ENCODE assay signal across 1 cellular context in genomic region chr17:64505320-64506200, GRCh38.
TF ChIP-seq lines count a peak whose summit lies in the region.

No MANE protein-coding gene starts in this region.

TF ChIP-seq in HepG2, 621 proteins besides CTCF, POLR2A, EP300 and RAD21 (continued from another document and continues in another):
- no peak for TF ChIP-seq ZBTB40 (IDR thresholded peaks at IDR 0.05)
- peak; percentile 19; the same call in 1 of the 2 replicates for TF ChIP-seq ZBTB40 (CRISPR knock-in tag; IDR thresholded peaks at IDR 0.05)
- no peak for TF ChIP-seq ZMYM2 (CRISPR knock-in tag; IDR thresholded peaks at IDR 0.05)
- TF ChIP-seq ZBED4 (CRISPR knock-in tag; IDR thresholded peaks at IDR 0.05; ENCODE audit: borderline replicate concordance), result 0 out of 2 replicates have a peak, but pooled peaks have one; percentile 6
- TF ChIP-seq CREM (IDR thresholded peaks at IDR 0.05), result no peak
- no peak for TF ChIP-seq CREM (CRISPR knock-in tag; IDR thresholded peaks at IDR 0.05)
- TF ChIP-seq ZNF10 (CRISPR knock-in tag; IDR thresholded peaks at IDR 0.05; ENCODE audit: borderline replicate concordance, low read depth), result no peak
- TF ChIP-seq ZNF124 (CRISPR knock-in tag; IDR thresholded peaks at IDR 0.05), result no peak
- TF ChIP-seq THAP11 (CRISPR knock-in tag; IDR thresholded peaks at IDR 0.05), result peak; percentile 43
- no peak; the same call in 1 of the 2 replicates for TF ChIP-seq NFAT5 (CRISPR knock-in tag; IDR thresholded peaks at IDR 0.05)
- TF ChIP-seq ZKSCAN5 (CRISPR knock-in tag; IDR thresholded peaks at IDR 0.05), result no peak
- peak in 1 of 2 experiments; percentile 58; a peak in 1 of 4 replicates for TF ChIP-seq REST (IDR thresholded peaks at IDR 0.05; ENCODE audit: borderline replicate concordance in 1 of 2, low read depth in 1 of 2, low read length in 2 of 2)
- TF ChIP-seq GLI4 (CRISPR knock-in tag; IDR thresholded peaks at IDR 0.05; ENCODE audit: borderline replicate concordance), result 0 out of 2 replicates have a peak, but pooled peaks have one; percentile 48
- TF ChIP-seq SNAPC5 (CRISPR knock-in tag; IDR thresholded peaks at IDR 0.05; ENCODE audit: borderline replicate concordance), result 0 out of 2 replicates have a peak, but pooled peaks have one; percentile 9
- no peak for TF ChIP-seq SP1 (IDR thresholded peaks at IDR 0.05)
- TF ChIP-seq SP1 (CRISPR knock-in tag; IDR thresholded peaks at IDR 0.05), result no peak; the same call in 1 of the 2 replicates
- TF ChIP-seq HCFC1 (IDR thresholded peaks at IDR 0.05; ENCODE audit: low read depth, low read length), result 0 out of 2 replicates have a peak, but pooled peaks have one; percentile 26
- TF ChIP-seq ZNF691 (CRISPR knock-in tag; IDR thresholded peaks at IDR 0.05; ENCODE audit: borderline replicate concordance, low read depth), result peak; percentile 57; the same call in 1 of the 2 replicates
- peak; percentile 43; the same call in 1 of the 2 replicates for TF ChIP-seq HES4 (CRISPR knock-in tag; IDR thresholded peaks at IDR 0.05; ENCODE audit: borderline replicate concordance)
- TF ChIP-seq NR1H2 (CRISPR knock-in tag; IDR thresholded peaks at IDR 0.05; ENCODE audit: borderline replicate concordance, low read depth), result 0 out of 2 replicates have a peak, but pooled peaks have one; percentile 45
- TF ChIP-seq SRSF1 (optimal IDR thresholded peaks at IDR 0.05; ENCODE audit: low read depth, low read length), result peak; percentile 57
- TF ChIP-seq IKZF5 (CRISPR knock-in tag; IDR thresholded peaks at IDR 0.05), result peak; percentile 71; the same call in 1 of the 2 replicates
- TF ChIP-seq RFX3 (CRISPR knock-in tag; IDR thresholded peaks at IDR 0.05), result no peak
- TF ChIP-seq THAP7 (CRISPR knock-in tag; IDR thresholded peaks at IDR 0.05), result 0 out of 2 replicates have a peak, but pooled peaks have one; percentile 13
- 0 out of 2 replicates have a peak, but pooled peaks have one; percentile 30 for TF ChIP-seq KDM3A (CRISPR knock-in tag; IDR thresholded peaks at IDR 0.05; ENCODE audit: low read depth)
- TF ChIP-seq SIN3B (IDR thresholded peaks at IDR 0.05; ENCODE audit: low read length), result no peak; the same call in 1 of the 2 replicates
- TF ChIP-seq CCDC6 (CRISPR knock-in tag; IDR thresholded peaks at IDR 0.05), result no peak; the same call in 1 of the 2 replicates
- TF ChIP-seq ETV6 (CRISPR knock-in tag; conservative IDR thresholded peaks at IDR 0.05), result peak; percentile 84; the same call in 1 of the 2 replicates
